8 cellular contexts compared by ENCODE assay signal in genomic region chr4:26372525-26373172, GRCh38. TPM values are rescaled to one million over a fixed set of nuclear protein-coding genes. Genes with fewer than 3 reads are reported as not detected.
A peak's percentile ranks its signal among the peaks of the same experiment; 100 is the strongest.
DNase-seq lines count a peak whose midpoint lies in the region; ATAC-seq, FAIRE-seq and TF ChIP-seq lines count a peak whose summit lies in the region.

No MANE protein-coding gene starts in this region.

- no peaks in the 10 kb centered on the region for H3K27me3 ChIP-seq in lower lobe of right lung (ENCODE audit: low read depth)
- H3K27me3 ChIP-seq in aorta (ENCODE audit: control insufficient read depth in 1 of 2, insufficient read depth in 2 of 2, low read length in 1 of 2) = no peaks in the 10 kb centered on the region

- FAIRE-seq in kidney (lab: Jason Lieb, UNC) = no peak

- H3K9ac ChIP-seq in kidney (ENCODE audit: low read length in 2 of 2) = no peak overlapping the region

- no peaks in the 10 kb centered on the region for H3K27me3 Mint-ChIP-seq in activated naive CD8-positive, alpha-beta T cell treated with anti-CD3 and anti-CD28 coated beads, Interleukin-2, amount 50 U/mL, for 24 hours

- peak; percentile 91 for ATAC-seq in GM21515 (IDR thresholded peaks at IDR 0.05; ENCODE audit: unreplicated experiment)
- ATAC-seq in activated naive CD8-positive, alpha-beta T cell treated with anti-CD3 and anti-CD28 coated beads, Interleukin-2, amount 50 U/mL, for 24 hours = peak; percentile 88
- peak; percentile 60 to 65 for ATAC-seq in lower lobe of right lung
- peak; percentile 11 for ATAC-seq in aorta (ENCODE audit: low FRiP score)

- H3K9me3 Mint-ChIP-seq in activated naive CD8-positive, alpha-beta T cell treated with anti-CD3 and anti-CD28 coated beads, Interleukin-2, amount 50 U/mL, for 24 hours = no peaks in the 10 kb centered on the region

- H3K9me3 ChIP-seq in lower lobe of right lung (no peaks in the 10 kb centered on the region), aorta (ENCODE audit: control insufficient read depth, low read length) (no peaks in the 10 kb centered on the region), kidney (ENCODE audit: control insufficient read depth in 1 of 2, low read length in 2 of 2) (no peaks in the 10 kb centered on the region)

- H3K4me1 Mint-ChIP-seq in activated naive CD8-positive, alpha-beta T cell treated with anti-CD3 and anti-CD28 coated beads, Interleukin-2, amount 50 U/mL, for 24 hours = peaks cover 47% of the 10 kb centered on the region

- peaks cover 37% of the 10 kb centered on the region for H3K4me1 ChIP-seq in lower lobe of right lung
- H3K4me1 ChIP-seq in aorta (ENCODE audit: control insufficient read depth in 1 of 2, insufficient read depth in 2 of 2, low read length in 2 of 2) = peaks cover 0 to 5% of the 10 kb centered on the region in 2 donors
- peaks cover 0 to 6% of the 10 kb centered on the region in 2 donors for H3K4me1 ChIP-seq in kidney (ENCODE audit: control insufficient read depth in 1 of 2, insufficient read depth in 1 of 2, low read depth in 1 of 2, low read length in 2 of 2)

- 48 to 49% methylated on average over 5 of the region's 5 CpGs for WGBS in aorta, 2 donors

- H3K4me3 Mint-ChIP-seq in activated naive CD8-positive, alpha-beta T cell treated with anti-CD3 and anti-CD28 coated beads, Interleukin-2, amount 50 U/mL, for 24 hours = no peak overlapping the region

- no peak overlapping the region for H3K4me3 ChIP-seq in lower lobe of right lung
- no peak overlapping the region for H3K4me3 ChIP-seq in aorta (ENCODE audit: low read length in 2 of 2)
- H3K4me3 ChIP-seq in kidney (ENCODE audit: low read length in 2 of 2) = no peak overlapping the region

- DNase-seq in GF-D8 (lab: John Stamatoyannopoulos, UW) (peak; percentile 92), HT1080 (ENCODE audit: low read depth) (peak; percentile 75), RPMI7951 (ENCODE audit: low read depth) (peak; percentile 84), lower lobe of right lung (no peak), aorta (no peak), kidney (no peak)
- peak; percentile 33 for DNase-seq in activated naive CD8-positive, alpha-beta T cell treated with anti-CD3 and anti-CD28 coated beads, Interleukin-2, amount 50 U/mL, for 24 hours

- H3K36me3 ChIP-seq in lower lobe of right lung = no peaks in the 10 kb centered on the region
- no peaks in the 10 kb centered on the region for H3K36me3 ChIP-seq in aorta (ENCODE audit: control insufficient read depth in 1 of 2, insufficient read depth in 2 of 2, low read length in 1 of 2)
- H3K36me3 ChIP-seq in kidney (ENCODE audit: control insufficient read depth in 1 of 2, insufficient read depth in 2 of 2, low read length in 2 of 2) = no peaks in the 10 kb centered on the region

- H3K27ac Mint-ChIP-seq in activated naive CD8-positive, alpha-beta T cell treated with anti-CD3 and anti-CD28 coated beads, Interleukin-2, amount 50 U/mL, for 24 hours = peak overlapping the region; percentile 29

- TF ChIP-seq CTCF in lower lobe of right lung (IDR thresholded peaks at IDR 0.05) (no peak), kidney (IDR thresholded peaks at IDR 0.05; ENCODE audit: borderline replicate concordance, extremely low read depth, insufficient read depth) (no peak)

- intact Hi-C loops in lower lobe of right lung (cut with DNase I) = no loop called here
- intact Hi-C loops in aorta (cut with DNase I) = no loop called here
- intact Hi-C loops in kidney (cut with DNase I) = no loop called here

- H3K27ac ChIP-seq in lower lobe of right lung (no peak overlapping the region), aorta (ENCODE audit: low read depth in 1 of 2, low read length in 2 of 2) (no peak overlapping the region), kidney (ENCODE audit: low read depth in 2 of 2, low read length in 2 of 2) (no peak overlapping the region)

- H3K36me3 Mint-ChIP-seq in activated naive CD8-positive, alpha-beta T cell treated with anti-CD3 and anti-CD28 coated beads, Interleukin-2, amount 50 U/mL, for 24 hours (ENCODE audit: low read depth) = peaks cover 37% of the 10 kb centered on the region

RNA-seq across cellular contexts. Expression of gene RBPJ, which starts 51.8 kb away (rescaled TPM):
- 27.3 and 31.3 TPM in 2 replicates for total RNA-seq in HT1080 (2014; rRNA removed; shearing (Covaris generic))
- polyA plus RNA-seq in HT1080 (2015; cell fraction: cytosol; rRNA removed) = 40.1 and 47.8 TPM in 2 replicates
- 82.1 and 97.7 TPM in 2 replicates for polyA plus RNA-seq in HT1080 (2015; cell fraction: nucleus; rRNA removed)
- 76.4 and 92.3 TPM in 2 replicates for total RNA-seq in RPMI7951 (2014; rRNA removed; shearing (Covaris generic))
- total RNA-seq in lower lobe of right lung = 118 TPM
- 100 to 1,000 TPM in 1 of 2 donors, 10 to 100 TPM in 1; 83.7 to 162 TPM for total RNA-seq in aorta
- 10 to 100 TPM; 24.9 to 31.1 TPM for polyA plus RNA-seq in aorta
- total RNA-seq in kidney = 77.6 TPM
- polyA plus RNA-seq in kidney (ENCODE audit: insufficient read depth, low read depth, low replicate concordance) = 28.5 TPM

Comparison
In these comparisons a context has a peak if more than half of its experiments do, and no peak if none do; other contexts are left out.
1. DNase-seq: peak in GF-D8 (single experiment), HT1080 (single experiment), RPMI7951 (single experiment) and activated naive CD8-positive, alpha-beta T cell treated with anti-CD3 and anti-CD28 coated beads, Interleukin-2, amount 50 U/mL, for 24 hours (single experiment); none in lower lobe of right lung (single experiment), aorta (0 of 2) and kidney (single experiment).
2. ATAC-seq: peak in every context shown above with its lines; median percentile 91 in GM21515; 88 in activated naive CD8-positive, alpha-beta T cell treated with anti-CD3 and anti-CD28 coated beads, Interleukin-2, amount 50 U/mL, for 24 hours; 62 in lower lobe of right lung; 11 in aorta.